Comparison of ENCODE assay signal across 1 cellular context in genomic region chr4:14110407-14110806, GRCh38.
TF ChIP-seq lines count a peak whose summit lies in the region.

No MANE protein-coding gene starts in this region.

TF ChIP-seq in IMR-90, 13 proteins besides CTCF, POLR2A, EP300 and RAD21:
- no peak for TF ChIP-seq CHD1 (IDR thresholded peaks at IDR 0.05; ENCODE audit: low read depth, low read length)
- no peak for TF ChIP-seq SMC3 (IDR thresholded peaks at IDR 0.05; ENCODE audit: low read depth, low read length)
- TF ChIP-seq MXI1 (IDR thresholded peaks at IDR 0.05; ENCODE audit: borderline replicate concordance, low read depth, low read length): no peak
- TF ChIP-seq CEBPB (IDR thresholded peaks at IDR 0.05; ENCODE audit: low read depth, low read length): peak; percentile 45; the same call in 1 of the 2 replicates
- no peak for TF ChIP-seq NFE2L2 (IDR thresholded peaks at IDR 0.05; ENCODE audit: low read depth, low read length)
- peak; percentile 31; the same call in 1 of the 2 replicates for TF ChIP-seq FOS (IDR thresholded peaks at IDR 0.05; ENCODE audit: low read depth, low read length)
- no peak for TF ChIP-seq MAFK (IDR thresholded peaks at IDR 0.05; ENCODE audit: low read depth, low read length)
